In the genomic region with DNA sequence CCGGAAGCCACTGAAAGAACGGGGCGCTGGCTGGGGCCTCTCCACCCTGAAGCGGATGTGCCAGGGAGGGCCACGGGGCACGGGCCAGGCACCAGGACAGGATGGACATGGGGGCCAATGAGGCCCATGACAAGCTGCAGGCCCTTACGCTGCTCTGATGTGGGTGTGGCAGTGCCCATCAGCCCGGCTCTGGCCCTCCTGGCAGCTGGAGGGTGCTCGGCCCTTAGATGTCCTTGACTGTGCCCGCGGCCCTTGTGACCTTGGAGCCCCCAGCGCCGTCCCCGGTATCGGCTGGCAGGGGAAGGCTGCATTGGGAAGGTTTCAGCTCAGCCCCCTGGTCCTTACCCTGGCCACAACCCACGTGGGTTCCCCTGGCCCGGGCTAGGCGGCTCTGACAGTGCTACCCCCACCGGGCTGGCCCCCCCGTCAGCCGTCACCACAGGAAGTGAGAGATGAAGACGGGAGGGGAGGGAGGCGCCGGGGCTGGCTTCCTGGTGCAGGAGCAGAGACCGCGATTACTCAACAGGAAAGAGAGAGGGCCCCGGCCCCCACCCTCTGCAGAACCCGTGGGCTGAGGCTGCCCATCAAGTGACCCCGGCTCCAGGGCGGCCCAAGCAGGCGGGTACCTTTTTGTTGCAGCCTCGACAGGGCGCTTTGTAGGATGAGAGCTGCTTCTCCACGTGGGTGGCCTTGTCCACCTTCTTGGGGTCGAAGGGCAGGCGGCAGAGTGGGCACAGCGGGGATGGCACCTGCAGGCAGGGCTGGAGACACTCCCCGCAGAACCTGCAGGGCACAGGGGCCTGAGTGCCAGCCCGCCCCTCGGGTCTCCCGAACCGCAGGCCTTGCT, we compare ENCODE assay signal across 1 cellular context.
TF ChIP-seq lines count a peak whose summit lies in the region.

No MANE protein-coding gene starts in this region.

TF ChIP-seq in HepG2, 621 proteins besides CTCF, POLR2A, EP300 and RAD21 (continued from another document and continues in another):
- TF ChIP-seq NCOA5 (CRISPR knock-in tag; IDR thresholded peaks at IDR 0.05): no peak
- peak; percentile 87; the same call in 1 of the 2 replicates for TF ChIP-seq NPAS2 (CRISPR knock-in tag; IDR thresholded peaks at IDR 0.05; ENCODE audit: borderline replicate concordance)
- TF ChIP-seq, protein P1, sequence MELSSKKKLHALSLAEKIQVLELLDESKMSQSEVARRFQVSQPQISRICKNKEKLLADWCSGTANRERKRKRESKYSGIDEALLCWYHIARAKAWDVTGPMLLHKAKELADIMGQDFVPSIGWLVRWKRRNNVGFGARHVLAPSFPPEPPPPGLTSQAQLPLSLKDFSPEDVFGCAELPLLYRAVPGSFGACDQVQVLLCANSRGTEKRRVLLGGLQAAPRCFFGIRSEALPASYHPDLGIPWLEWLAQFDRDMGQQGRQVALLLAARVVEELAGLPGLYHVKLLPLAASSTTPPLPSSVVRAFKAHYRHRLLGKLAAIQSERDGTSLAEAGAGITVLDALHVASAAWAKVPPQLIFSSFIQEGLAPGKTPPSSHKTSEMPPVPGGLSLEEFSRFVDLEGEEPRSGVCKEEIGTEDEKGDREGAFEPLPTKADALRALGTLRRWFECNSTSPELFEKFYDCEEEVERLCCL (CRISPR knock-in tag; IDR thresholded peaks at IDR 0.05; ENCODE audit: borderline replicate concordance): peak; percentile 93; the same call in 1 of the 2 replicates
- no peak for TF ChIP-seq TP53 (CRISPR knock-in tag; conservative IDR thresholded peaks at IDR 0.05)
- TF ChIP-seq, protein P2, sequence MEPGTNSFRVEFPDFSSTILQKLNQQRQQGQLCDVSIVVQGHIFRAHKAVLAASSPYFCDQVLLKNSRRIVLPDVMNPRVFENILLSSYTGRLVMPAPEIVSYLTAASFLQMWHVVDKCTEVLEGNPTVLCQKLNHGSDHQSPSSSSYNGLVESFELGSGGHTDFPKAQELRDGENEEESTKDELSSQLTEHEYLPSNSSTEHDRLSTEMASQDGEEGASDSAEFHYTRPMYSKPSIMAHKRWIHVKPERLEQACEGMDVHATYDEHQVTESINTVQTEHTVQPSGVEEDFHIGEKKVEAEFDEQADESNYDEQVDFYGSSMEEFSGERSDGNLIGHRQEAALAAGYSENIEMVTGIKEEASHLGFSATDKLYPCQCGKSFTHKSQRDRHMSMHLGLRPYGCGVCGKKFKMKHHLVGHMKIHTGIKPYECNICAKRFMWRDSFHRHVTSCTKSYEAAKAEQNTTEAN (CRISPR knock-in tag; conservative IDR thresholded peaks at IDR 0.05): 0 out of 2 replicates have a peak, but pooled peaks have one; percentile 10
- peak; percentile 82; the same call in 1 of the 2 replicates for TF ChIP-seq SAFB2 (CRISPR knock-in tag; IDR thresholded peaks at IDR 0.05; ENCODE audit: borderline replicate concordance, low read depth)
- TF ChIP-seq ZNF468 (CRISPR knock-in tag; IDR thresholded peaks at IDR 0.05): 0 out of 2 replicates have a peak, but pooled peaks have one; percentile 43
- peak; percentile 81 for TF ChIP-seq HES4 (CRISPR knock-in tag; IDR thresholded peaks at IDR 0.05; ENCODE audit: borderline replicate concordance)
- peak; percentile 65 for TF ChIP-seq ZFX (CRISPR knock-in tag; IDR thresholded peaks at IDR 0.05; ENCODE audit: low read depth)
- TF ChIP-seq TBL1XR1 (IDR thresholded peaks at IDR 0.05; ENCODE audit: borderline replicate concordance, low read length, partially characterized antibody): no peak
- peak; percentile 63 for TF ChIP-seq DMAP1 (CRISPR knock-in tag; IDR thresholded peaks at IDR 0.05)
- no peak for TF ChIP-seq SMAD3 (CRISPR knock-in tag; IDR thresholded peaks at IDR 0.05)
- TF ChIP-seq SRSF1 (optimal IDR thresholded peaks at IDR 0.05; ENCODE audit: low read depth, low read length): peak; percentile 99
- TF ChIP-seq ZNF33B (CRISPR knock-in tag; IDR thresholded peaks at IDR 0.05): 0 out of 2 replicates have a peak, but pooled peaks have one; percentile 47
- no peak for TF ChIP-seq BATF2 (CRISPR knock-in tag; IDR thresholded peaks at IDR 0.05)
- TF ChIP-seq, protein P3, sequence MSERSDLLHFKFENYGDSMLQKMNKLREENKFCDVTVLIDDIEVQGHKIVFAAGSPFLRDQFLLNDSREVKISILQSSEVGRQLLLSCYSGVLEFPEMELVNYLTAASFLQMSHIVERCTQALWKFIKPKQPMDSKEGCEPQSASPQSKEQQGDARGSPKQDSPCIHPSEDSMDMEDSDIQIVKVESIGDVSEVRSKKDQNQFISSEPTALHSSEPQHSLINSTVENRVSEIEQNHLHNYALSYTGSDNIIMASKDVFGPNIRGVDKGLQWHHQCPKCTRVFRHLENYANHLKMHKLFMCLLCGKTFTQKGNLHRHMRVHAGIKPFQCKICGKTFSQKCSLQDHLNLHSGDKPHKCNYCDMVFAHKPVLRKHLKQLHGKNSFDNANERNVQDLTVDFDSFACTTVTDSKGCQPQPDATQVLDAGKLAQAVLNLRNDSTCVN (CRISPR knock-in tag; IDR thresholded peaks at IDR 0.05; ENCODE audit: borderline replicate concordance): 0 out of 2 replicates have a peak, but pooled peaks have one; percentile 57
- TF ChIP-seq ZNF746 (CRISPR knock-in tag; IDR thresholded peaks at IDR 0.05): peak; percentile 97
- TF ChIP-seq IRF2 (CRISPR knock-in tag; IDR thresholded peaks at IDR 0.05): peak; percentile 72
- no peak for TF ChIP-seq ATM (IDR thresholded peaks at IDR 0.05; ENCODE audit: borderline replicate concordance)
- peak; percentile 11; the same call in 1 of the 2 replicates for TF ChIP-seq NFYB (CRISPR knock-in tag; IDR thresholded peaks at IDR 0.05)
- peak; percentile 86; the same call in 1 of the 2 replicates for TF ChIP-seq YEATS2 (CRISPR knock-in tag; IDR thresholded peaks at IDR 0.05; ENCODE audit: borderline replicate concordance)
- 0 out of 2 replicates have a peak, but pooled peaks have one; percentile 71 for TF ChIP-seq GMEB1 (CRISPR knock-in tag; IDR thresholded peaks at IDR 0.05; ENCODE audit: borderline replicate concordance)
- no peak for TF ChIP-seq EED (CRISPR knock-in tag; IDR thresholded peaks at IDR 0.05)
- TF ChIP-seq, protein P4, sequence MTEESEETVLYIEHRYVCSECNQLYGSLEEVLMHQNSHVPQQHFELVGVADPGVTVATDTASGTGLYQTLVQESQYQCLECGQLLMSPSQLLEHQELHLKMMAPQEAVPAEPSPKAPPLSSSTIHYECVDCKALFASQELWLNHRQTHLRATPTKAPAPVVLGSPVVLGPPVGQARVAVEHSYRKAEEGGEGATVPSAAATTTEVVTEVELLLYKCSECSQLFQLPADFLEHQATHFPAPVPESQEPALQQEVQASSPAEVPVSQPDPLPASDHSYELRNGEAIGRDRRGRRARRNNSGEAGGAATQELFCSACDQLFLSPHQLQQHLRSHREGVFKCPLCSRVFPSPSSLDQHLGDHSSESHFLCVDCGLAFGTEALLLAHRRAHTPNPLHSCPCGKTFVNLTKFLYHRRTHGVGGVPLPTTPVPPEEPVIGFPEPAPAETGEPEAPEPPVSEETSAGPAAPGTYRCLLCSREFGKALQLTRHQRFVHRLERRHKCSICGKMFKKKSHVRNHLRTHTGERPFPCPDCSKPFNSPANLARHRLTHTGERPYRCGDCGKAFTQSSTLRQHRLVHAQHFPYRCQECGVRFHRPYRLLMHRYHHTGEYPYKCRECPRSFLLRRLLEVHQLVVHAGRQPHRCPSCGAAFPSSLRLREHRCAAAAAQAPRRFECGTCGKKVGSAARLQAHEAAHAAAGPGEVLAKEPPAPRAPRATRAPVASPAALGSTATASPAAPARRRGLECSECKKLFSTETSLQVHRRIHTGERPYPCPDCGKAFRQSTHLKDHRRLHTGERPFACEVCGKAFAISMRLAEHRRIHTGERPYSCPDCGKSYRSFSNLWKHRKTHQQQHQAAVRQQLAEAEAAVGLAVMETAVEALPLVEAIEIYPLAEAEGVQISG (CRISPR knock-in tag; IDR thresholded peaks at IDR 0.05): peak; percentile 77
- TF ChIP-seq SRSF4 (IDR thresholded peaks at IDR 0.05; ENCODE audit: low read depth, low read length, poor library complexity, severe bottlenecking): no peak
- TF ChIP-seq, protein P5, sequence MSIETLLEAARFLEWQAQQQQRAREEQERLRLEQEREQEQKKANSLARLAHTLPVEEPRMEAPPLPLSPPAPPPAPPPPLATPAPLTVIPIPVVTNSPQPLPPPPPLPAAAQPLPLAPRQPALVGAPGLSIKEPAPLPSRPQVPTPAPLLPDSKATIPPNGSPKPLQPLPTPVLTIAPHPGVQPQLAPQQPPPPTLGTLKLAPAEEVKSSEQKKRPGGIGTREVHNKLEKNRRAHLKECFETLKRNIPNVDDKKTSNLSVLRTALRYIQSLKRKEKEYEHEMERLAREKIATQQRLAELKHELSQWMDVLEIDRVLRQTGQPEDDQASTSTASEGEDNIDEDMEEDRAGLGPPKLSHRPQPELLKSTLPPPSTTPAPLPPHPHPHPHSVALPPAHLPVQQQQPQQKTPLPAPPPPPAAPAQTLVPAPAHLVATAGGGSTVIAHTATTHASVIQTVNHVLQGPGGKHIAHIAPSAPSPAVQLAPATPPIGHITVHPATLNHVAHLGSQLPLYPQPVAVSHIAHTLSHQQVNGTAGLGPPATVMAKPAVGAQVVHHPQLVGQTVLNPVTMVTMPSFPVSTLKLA (IDR thresholded peaks at IDR 0.05): peak; percentile 59
- 0 out of 2 replicates have a peak, but pooled peaks have one; percentile 21 for TF ChIP-seq ZNF784 (CRISPR knock-in tag; IDR thresholded peaks at IDR 0.05; ENCODE audit: borderline replicate concordance)
- TF ChIP-seq ZNF44 (CRISPR knock-in tag; IDR thresholded peaks at IDR 0.05): peak; percentile 88
- TF ChIP-seq, protein P6, sequence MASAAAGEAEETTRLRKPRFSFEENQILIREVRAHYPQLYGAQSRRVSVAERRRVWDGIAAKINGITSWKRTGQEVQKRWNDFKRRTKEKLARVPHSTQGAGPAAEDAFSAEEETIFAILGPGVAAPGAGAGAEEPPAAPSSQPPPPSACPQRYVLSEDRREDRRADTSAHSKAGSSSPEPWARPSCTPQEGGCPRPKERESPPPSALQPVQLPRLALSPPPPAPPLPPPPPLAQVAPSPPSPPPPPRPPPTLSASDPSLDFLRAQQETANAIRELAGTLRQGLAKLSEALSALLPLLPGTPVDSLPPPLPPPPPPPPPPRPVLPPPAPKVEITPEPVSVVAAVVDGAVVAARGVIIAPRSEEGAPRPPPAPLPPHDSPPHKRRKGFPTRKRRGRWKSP (CRISPR knock-in tag; IDR thresholded peaks at IDR 0.05): 0 out of 2 replicates have a peak, but pooled peaks have one; percentile 76
- TF ChIP-seq ZNF775 (CRISPR knock-in tag; IDR thresholded peaks at IDR 0.05; ENCODE audit: borderline replicate concordance): no peak
- no peak for TF ChIP-seq ZNF329 (CRISPR knock-in tag; IDR thresholded peaks at IDR 0.05; ENCODE audit: low read depth)
- no peak; the same call in none of the 2 replicates for TF ChIP-seq ZSCAN20 (CRISPR knock-in tag; IDR thresholded peaks at IDR 0.05; ENCODE audit: borderline replicate concordance)
- TF ChIP-seq ZNF451 (CRISPR knock-in tag; IDR thresholded peaks at IDR 0.05): 0 out of 2 replicates have a peak, but pooled peaks have one; percentile 84
- TF ChIP-seq, protein P7, sequence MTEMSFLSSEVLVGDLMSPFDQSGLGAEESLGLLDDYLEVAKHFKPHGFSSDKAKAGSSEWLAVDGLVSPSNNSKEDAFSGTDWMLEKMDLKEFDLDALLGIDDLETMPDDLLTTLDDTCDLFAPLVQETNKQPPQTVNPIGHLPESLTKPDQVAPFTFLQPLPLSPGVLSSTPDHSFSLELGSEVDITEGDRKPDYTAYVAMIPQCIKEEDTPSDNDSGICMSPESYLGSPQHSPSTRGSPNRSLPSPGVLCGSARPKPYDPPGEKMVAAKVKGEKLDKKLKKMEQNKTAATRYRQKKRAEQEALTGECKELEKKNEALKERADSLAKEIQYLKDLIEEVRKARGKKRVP (CRISPR knock-in tag; IDR thresholded peaks at IDR 0.05): no peak
- TF ChIP-seq, protein P8, sequence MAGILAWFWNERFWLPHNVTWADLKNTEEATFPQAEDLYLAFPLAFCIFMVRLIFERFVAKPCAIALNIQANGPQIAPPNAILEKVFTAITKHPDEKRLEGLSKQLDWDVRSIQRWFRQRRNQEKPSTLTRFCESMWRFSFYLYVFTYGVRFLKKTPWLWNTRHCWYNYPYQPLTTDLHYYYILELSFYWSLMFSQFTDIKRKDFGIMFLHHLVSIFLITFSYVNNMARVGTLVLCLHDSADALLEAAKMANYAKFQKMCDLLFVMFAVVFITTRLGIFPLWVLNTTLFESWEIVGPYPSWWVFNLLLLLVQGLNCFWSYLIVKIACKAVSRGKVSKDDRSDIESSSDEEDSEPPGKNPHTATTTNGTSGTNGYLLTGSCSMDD (CRISPR knock-in tag; IDR thresholded peaks at IDR 0.05): no peak
- no peak for TF ChIP-seq ZNF282 (IDR thresholded peaks at IDR 0.05; ENCODE audit: partially characterized antibody)
- no peak for TF ChIP-seq ZSCAN22 (CRISPR knock-in tag; IDR thresholded peaks at IDR 0.05)
- no peak for TF ChIP-seq NFATC3 (CRISPR knock-in tag; IDR thresholded peaks at IDR 0.05)
- TF ChIP-seq, protein P9, sequence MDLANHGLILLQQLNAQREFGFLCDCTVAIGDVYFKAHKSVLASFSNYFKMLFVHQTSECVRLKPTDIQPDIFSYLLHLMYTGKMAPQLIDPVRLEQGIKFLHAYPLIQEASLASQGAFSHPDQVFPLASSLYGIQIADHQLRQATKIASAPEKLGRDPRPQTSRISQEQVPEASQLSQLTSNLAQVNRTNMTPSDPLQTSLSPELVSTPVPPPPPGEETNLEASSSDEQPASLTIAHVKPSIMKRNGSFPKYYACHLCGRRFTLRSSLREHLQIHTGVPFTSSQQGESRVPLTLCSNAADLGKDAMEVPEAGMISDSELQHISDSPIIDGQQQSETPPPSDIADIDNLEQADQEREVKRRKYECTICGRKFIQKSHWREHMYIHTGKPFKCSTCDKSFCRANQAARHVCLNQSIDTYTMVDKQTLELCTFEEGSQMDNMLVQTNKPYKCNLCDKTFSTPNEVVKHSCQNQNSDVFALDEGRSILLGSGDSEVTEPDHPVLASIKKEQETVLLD (CRISPR knock-in tag; IDR thresholded peaks at IDR 0.05; ENCODE audit: low read depth): peak; percentile 47; the same call in 1 of the 2 replicates
- peak; percentile 65; the same call in 1 of the 2 replicates for TF ChIP-seq ZNF614 (CRISPR knock-in tag; IDR thresholded peaks at IDR 0.05; ENCODE audit: borderline replicate concordance)
